ENCODE assay signal across 18 cellular contexts in the genomic region with DNA sequence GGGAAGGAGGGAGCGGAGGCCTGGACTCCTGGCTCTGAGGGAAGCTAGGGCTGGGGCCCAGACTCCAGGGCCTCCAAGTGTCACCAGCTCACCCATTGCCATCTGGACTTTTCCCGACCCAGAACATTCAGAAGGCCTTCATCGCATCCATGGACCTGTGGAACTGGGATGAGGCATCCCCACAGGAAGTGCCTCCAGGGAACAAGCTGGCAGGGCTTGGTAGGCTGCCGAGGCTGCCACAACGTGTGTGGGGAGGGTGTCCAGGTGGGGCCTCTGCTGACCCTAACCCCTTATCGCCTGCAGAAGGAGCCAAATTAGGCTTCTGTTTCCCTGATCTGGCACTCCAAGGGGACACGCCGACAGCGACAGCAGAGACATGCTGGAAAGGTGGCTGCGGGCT. TPM values are rescaled to one million over a fixed set of nuclear protein-coding genes. Genes with fewer than 3 reads are reported as not detected.
DNase-seq lines count a peak whose midpoint lies in the region; ATAC-seq, FAIRE-seq and TF ChIP-seq lines count a peak whose summit lies in the region.
"Had no signal": no experiment of that assay in that cellular context is flagged by ENCODE, and none has a peak within 500 bp of the region (broad histone marks: within the 10 kb centered on the region; RNA-seq: fewer than 3 reads in every experiment).

No MANE protein-coding gene starts in this region.

- no peak overlapping the region for H3K18ac ChIP-seq in IMR-90 (ENCODE audit: low read depth, low read length)

- TF ChIP-seq CTCF in IMR-90 (conservative IDR thresholded peaks at IDR 0.05; ENCODE audit: low read depth, low read length) (no peak), neural crest cell (conservative IDR thresholded peaks at IDR 0.05) (no peak), kidney (IDR thresholded peaks at IDR 0.05; ENCODE audit: borderline replicate concordance, extremely low read depth, insufficient read depth) (no peak)

- H3K36me3 ChIP-seq in IMR-90 (ENCODE audit: control insufficient read depth, insufficient read depth, low read length): peaks cover 8% of the 10 kb centered on the region
- H3K36me3 ChIP-seq in kidney (ENCODE audit: control insufficient read depth in 1 of 2, insufficient read depth in 2 of 2, low read length in 2 of 2): peaks cover 2 to 3% of the 10 kb centered on the region in 2 donors

- H3K4me3 Mint-ChIP-seq in T-helper 1 cell treated with Interleukin-12 subunit alpha and Interleukin-12 subunit beta and Interleukin-4 antibody, amounts not matched to agents 30 μg/mL and 1 μg/mL, for 36 hours: peak overlapping the region; percentile 94
- peak overlapping the region; percentile 77 for H3K4me3 Mint-ChIP-seq in activated naive CD8-positive, alpha-beta T cell treated with anti-CD3 and anti-CD28 coated beads for 36 hours
- peak overlapping the region; percentile 68 for H3K4me3 Mint-ChIP-seq in neural crest cell

- dilution Hi-C loops in IMR-90 (cut with HindIII; ENCODE audit: low sequenced_read_pairs, unreplicated experiment): no loop called here

- peak overlapping the region; percentile 23 to 47; a peak in 2 of 4 replicates for H4K8ac ChIP-seq in IMR-90 (ENCODE audit: low read depth in 2 of 2, low read length in 2 of 2)

- in situ Hi-C loops in IMR-90 (cut with MboI; ENCODE audit: low sequenced_read_pairs): no loop called here

- H2BK120ac ChIP-seq in IMR-90 (ENCODE audit: low read depth, low read length): no peak overlapping the region; the same call in 1 of the 2 replicates

- no peaks in the 10 kb centered on the region for H3K9me3 Mint-ChIP-seq in T-helper 1 cell treated with Interleukin-12 subunit alpha and Interleukin-12 subunit beta and Interleukin-4 antibody, amounts not matched to agents 30 μg/mL and 1 μg/mL, for 36 hours
- H3K9me3 Mint-ChIP-seq in activated naive CD8-positive, alpha-beta T cell treated with anti-CD3 and anti-CD28 coated beads for 36 hours: no peaks in the 10 kb centered on the region
- no peaks in the 10 kb centered on the region for H3K9me3 Mint-ChIP-seq in neural crest cell

- peaks cover 4% of the 10 kb centered on the region for H3K36me3 Mint-ChIP-seq in T-helper 1 cell treated with Interleukin-12 subunit alpha and Interleukin-12 subunit beta and Interleukin-4 antibody, amounts not matched to agents 30 μg/mL and 1 μg/mL, for 36 hours (ENCODE audit: low read depth)
- H3K36me3 Mint-ChIP-seq in activated naive CD8-positive, alpha-beta T cell treated with anti-CD3 and anti-CD28 coated beads for 36 hours: peaks cover 6% of the 10 kb centered on the region
- peaks cover under 1% of the 10 kb centered on the region for H3K36me3 Mint-ChIP-seq in neural crest cell (ENCODE audit: low read depth)

- ATAC-seq in IMR-90 (ENCODE audit: low read depth) (no peak), GM18498 (IDR thresholded peaks at IDR 0.05; ENCODE audit: unreplicated experiment) (no peak)

- peaks cover 21% of the 10 kb centered on the region for H3K4me1 Mint-ChIP-seq in T-helper 1 cell treated with Interleukin-12 subunit alpha and Interleukin-12 subunit beta and Interleukin-4 antibody, amounts not matched to agents 30 μg/mL and 1 μg/mL, for 36 hours (ENCODE audit: low read depth)
- peaks cover 31% of the 10 kb centered on the region for H3K4me1 Mint-ChIP-seq in activated naive CD8-positive, alpha-beta T cell treated with anti-CD3 and anti-CD28 coated beads for 36 hours
- peaks cover 30% of the 10 kb centered on the region for H3K4me1 Mint-ChIP-seq in neural crest cell

- no peaks in the 10 kb centered on the region for H3K27me3 ChIP-seq in IMR-90 (ENCODE audit: control insufficient read depth, insufficient read depth, low read length)
- H3K27me3 ChIP-seq: right atrium auricular region, vagina had no signal

- peak overlapping the region; percentile 16; the same call in 1 of the 2 replicates for H3K4ac ChIP-seq in IMR-90 (ENCODE audit: low read depth, low read length)

- H3K27me3 Mint-ChIP-seq in T-helper 1 cell treated with Interleukin-12 subunit alpha and Interleukin-12 subunit beta and Interleukin-4 antibody, amounts not matched to agents 30 μg/mL and 1 μg/mL, for 36 hours (ENCODE audit: low read depth): no peaks in the 10 kb centered on the region
- no peaks in the 10 kb centered on the region for H3K27me3 Mint-ChIP-seq in activated naive CD8-positive, alpha-beta T cell treated with anti-CD3 and anti-CD28 coated beads for 36 hours
- H3K27me3 Mint-ChIP-seq in neural crest cell (ENCODE audit: low read depth): peaks cover 2% of the 10 kb centered on the region

- peak overlapping the region; percentile 90 for H2AK9ac ChIP-seq in IMR-90 (replicated peaks; ENCODE audit: low read depth, low read length, poor library complexity)

- H3K27ac ChIP-seq in IMR-90 (ENCODE audit: insufficient read depth, low read length) (no peak overlapping the region), caudate nucleus (ENCODE audit: low read depth, low read length) (no peak overlapping the region), kidney (ENCODE audit: low read depth in 2 of 2, low read length in 2 of 2) (no peak overlapping the region)

- intact Hi-C loops in IMR-90 (cut with micrococcal nuclease) (no loop called here), kidney (cut with DNase I) (no loop called here)

- H3K9me3 ChIP-seq in IMR-90 (ENCODE audit: control insufficient read depth, insufficient read depth, low read length) (no peaks in the 10 kb centered on the region), kidney (ENCODE audit: control insufficient read depth in 1 of 2, low read length in 2 of 2) (no peaks in the 10 kb centered on the region)
- H3K9me3 ChIP-seq: HAP-1, right atrium auricular region, vagina had no signal

- H4K5ac ChIP-seq in IMR-90 (ENCODE audit: low read depth, low read length): peak overlapping the region; percentile 1; the same call in 1 of the 2 replicates

- H3K4me1 ChIP-seq in IMR-90 (ENCODE audit: control insufficient read depth, insufficient read depth, low read length): peaks cover 9% of the 10 kb centered on the region
- peaks cover 0 to 8% of the 10 kb centered on the region in 2 donors for H3K4me1 ChIP-seq in kidney (ENCODE audit: control insufficient read depth in 1 of 2, insufficient read depth in 1 of 2, low read depth in 1 of 2, low read length in 2 of 2)

- DNase-seq in T-helper 1 cell (no peak), IMR-90 (no peak), neural crest cell (ENCODE audit: low read depth, low spot score) (no peak), caudate nucleus (lab: John Stamatoyannopoulos, UW) (no peak), kidney (no peak)
- DNase-seq in activated naive CD8-positive, alpha-beta T cell treated with anti-CD3 and anti-CD28 coated beads for 36 hours: no peak
- DNase-seq: ACHN; activated effector memory CD4-positive, alpha-beta T cell treated with Interleukin-2 at 50 U/mL for 16 hours; dorsolateral prefrontal cortex; head of caudate nucleus; NCI-H1048 had no signal

- CTCF ChIA-PET in IMR-90 (lab: Yijun Ruan, JAX): no interaction called here

- H3K9me1 ChIP-seq in IMR-90 (ENCODE audit: insufficient read depth, low read length): peaks cover 23% of the 10 kb centered on the region

- FAIRE-seq in kidney (lab: Jason Lieb, UNC): no peak

- H2BK5ac ChIP-seq in IMR-90 (ENCODE audit: low read depth, low read length, poor library complexity, severe bottlenecking): no peak overlapping the region

- H3K9ac ChIP-seq in IMR-90 (ENCODE audit: low read depth, low read length) (no peak overlapping the region), kidney (ENCODE audit: low read length in 2 of 2) (no peak overlapping the region)

- peaks cover 0 to 5% of the 10 kb centered on the region in 2 experiments; a peak in 1 of 4 replicates for H3K79me1 ChIP-seq in IMR-90 (ENCODE audit: low read depth in 1 of 2, low read length in 2 of 2)

- BruUV-seq in IMR-90 (replicated peaks; lab: Mats Ljungman, UMichigan): no TSS peak

- H3K4me2 ChIP-seq in IMR-90 (ENCODE audit: low read depth, low read length): no peak overlapping the region

- 100% methylated on average over 4 of the region's 10 CpGs; no CpG with 5 or more reads in 1 of the 2 experiments for WGBS in IMR-90 (ENCODE audit: extremely low coverage in 2 of 2, insufficient read length in 1 of 2), 2 experiments

- H4K91ac ChIP-seq in IMR-90 (ENCODE audit: insufficient read depth, low read depth, low read length): no peak overlapping the region

- H3K4me3 ChIP-seq in IMR-90 (ENCODE audit: insufficient read depth, low read depth, low read length): no peak overlapping the region
- no peak overlapping the region for H3K4me3 ChIP-seq in kidney (ENCODE audit: low read length in 2 of 2)

- no peak overlapping the region for H2BK15ac ChIP-seq in IMR-90 (ENCODE audit: low read depth, low read length)

- no peak overlapping the region for H3K56ac ChIP-seq in IMR-90 (ENCODE audit: extremely low read depth, insufficient read depth, low read length)

- no peak for TF ChIP-seq POLR2A in IMR-90 (IDR thresholded peaks at IDR 0.05; ENCODE audit: low read depth, low read length)

- peak overlapping the region; percentile 25; the same call in 1 of the 2 replicates for H2BK20ac ChIP-seq in IMR-90 (ENCODE audit: low read depth, low read length)

- H3K23ac ChIP-seq in IMR-90 (ENCODE audit: low read depth, low read length): no peak overlapping the region

- H3K27ac Mint-ChIP-seq in T-helper 1 cell treated with Interleukin-12 subunit alpha and Interleukin-12 subunit beta and Interleukin-4 antibody, amounts not matched to agents 30 μg/mL and 1 μg/mL, for 36 hours: peak overlapping the region; percentile 20
- H3K27ac Mint-ChIP-seq in activated naive CD8-positive, alpha-beta T cell treated with anti-CD3 and anti-CD28 coated beads for 36 hours: peak overlapping the region; percentile 56
- no peak overlapping the region for H3K27ac Mint-ChIP-seq in neural crest cell (ENCODE audit: unreplicated experiment)

- peaks cover 5% of the 10 kb centered on the region for H4K20me1 ChIP-seq in IMR-90 (ENCODE audit: insufficient read depth, low read length)

- peak overlapping the region; percentile 16 for H2AFZ ChIP-seq in IMR-90 (replicated peaks; ENCODE audit: low read length, poor library complexity)

- H3K14ac ChIP-seq in IMR-90 (replicated peaks; ENCODE audit: low read depth, low read length): no peak overlapping the region

- H2AK5ac ChIP-seq in IMR-90 (ENCODE audit: low read depth, low read length): peak overlapping the region; percentile 69

- no peak for TF ChIP-seq RAD21 in IMR-90 (IDR thresholded peaks at IDR 0.05; ENCODE audit: low read length)

- POLR2A ChIA-PET in IMR-90 (lab: Charles Lee; ENCODE audit: unreplicated experiment): no interaction called here

RNA-seq across cellular contexts. Expression of a gene that starts 0.8 kb away (rescaled TPM):
- total RNA-seq in IMR-90 (2012; rRNA removed) (0.28 TPM in 1 of 2 replicates, not detected in the other), neural crest cell (1.7 and 1.8 TPM in 2 replicates), kidney (0.38 TPM)
- polyA plus RNA-seq in IMR-90 (2012; rRNA removed) (1.2 and 1.4 TPM in 2 replicates), kidney (ENCODE audit: insufficient read depth, low read depth, low replicate concordance) (3.3 TPM)
- polyA plus RNA-seq in IMR-90 (2012; cell fraction: cytosol; rRNA removed): 1.2 and 1.8 TPM in 2 replicates
- 0.64 and 1.3 TPM in 2 replicates for polyA plus RNA-seq in IMR-90 (2012; cell fraction: nucleus; rRNA removed; ENCODE audit: low replicate concordance)
- 1 to 10 TPM; 1.5 to 2.3 TPM for total RNA-seq in activated naive CD8-positive, alpha-beta T cell treated with anti-CD3 and anti-CD28 coated beads for 36 hours
- total RNA-seq: T-helper 1 cell treated with Interleukin-12 subunit alpha and Interleukin-12 subunit beta and Interleukin-4 antibody, amounts not matched to agents 30 ng/mL and 1 ng/mL, for 36 hours; vagina had no signal

RNA-seq across cellular contexts. Expression of a gene that starts 5.8 kb away (rescaled TPM):
- total RNA-seq in IMR-90 (2012; rRNA removed) (913 and 983 TPM in 2 replicates), neural crest cell (329 and 339 TPM in 2 replicates), kidney (323 TPM)
- polyA plus RNA-seq in IMR-90 (2012; rRNA removed) (824 and 914 TPM in 2 replicates), kidney (ENCODE audit: insufficient read depth, low read depth, low replicate concordance) (1,951 TPM)
- 756 and 891 TPM in 2 replicates for polyA plus RNA-seq in IMR-90 (2012; cell fraction: cytosol; rRNA removed)
- 189 and 249 TPM in 2 replicates for polyA plus RNA-seq in IMR-90 (2012; cell fraction: nucleus; rRNA removed; ENCODE audit: low replicate concordance)
- total RNA-seq in activated naive CD8-positive, alpha-beta T cell treated with anti-CD3 and anti-CD28 coated beads for 36 hours: 100 to 1,000 TPM; 414 to 433 TPM

RNA-seq across cellular contexts. Expression of a gene that starts 13.5 kb away (rescaled TPM):
- 19.0 and 20.6 TPM in 2 replicates for total RNA-seq in IMR-90 (2012; rRNA removed)
- polyA plus RNA-seq in IMR-90 (2012; rRNA removed): 41.5 and 53.9 TPM in 2 replicates
- 95.1 and 95.9 TPM in 2 replicates for polyA plus RNA-seq in IMR-90 (2012; cell fraction: cytosol; rRNA removed)
- 33.8 and 61.0 TPM in 2 replicates for polyA plus RNA-seq in IMR-90 (2012; cell fraction: nucleus; rRNA removed; ENCODE audit: low replicate concordance)
- 10 to 100 TPM; 91.7 to 99.1 TPM for total RNA-seq in activated naive CD8-positive, alpha-beta T cell treated with anti-CD3 and anti-CD28 coated beads for 36 hours
- 88.1 and 96.8 TPM in 2 replicates for total RNA-seq in neural crest cell
- total RNA-seq in kidney: 77.6 TPM
- polyA plus RNA-seq in kidney (ENCODE audit: insufficient read depth, low read depth, low replicate concordance): 78.1 TPM

RNA-seq across cellular contexts. Expression of a gene that starts 24.0 kb away (rescaled TPM):
- not detected in 2 replicates for total RNA-seq in IMR-90 (2012; rRNA removed)
- 0.20 and 0.21 TPM in 2 replicates for polyA plus RNA-seq in IMR-90 (2012; rRNA removed)
- 0.14 TPM in 1 of 2 replicates, not detected in the other for polyA plus RNA-seq in IMR-90 (2012; cell fraction: cytosol; rRNA removed)
- polyA plus RNA-seq in IMR-90 (2012; cell fraction: nucleus; rRNA removed; ENCODE audit: low replicate concordance): 0.14 and 0.18 TPM in 2 replicates
- 1 to 10 TPM; 1.6 to 1.8 TPM for total RNA-seq in activated naive CD8-positive, alpha-beta T cell treated with anti-CD3 and anti-CD28 coated beads for 36 hours
- total RNA-seq in neural crest cell: not detected in 2 replicates
- not detected for total RNA-seq in kidney
- polyA plus RNA-seq in kidney (ENCODE audit: insufficient read depth, low read depth, low replicate concordance): 0.32 TPM
- total RNA-seq: lung microvascular endothelial cell, right atrium auricular region had no signal

RNA-seq across cellular contexts. Expression of a gene that starts 29.8 kb away (rescaled TPM):
- total RNA-seq in IMR-90 (2012; rRNA removed): 3.1 and 3.4 TPM in 2 replicates
- 6.2 and 6.4 TPM in 2 replicates for polyA plus RNA-seq in IMR-90 (2012; rRNA removed)
- 3.7 and 4.9 TPM in 2 replicates for polyA plus RNA-seq in IMR-90 (2012; cell fraction: cytosol; rRNA removed)
- polyA plus RNA-seq in IMR-90 (2012; cell fraction: nucleus; rRNA removed; ENCODE audit: low replicate concordance): 29.0 and 61.8 TPM in 2 replicates
- 10 to 100 TPM; 37.9 to 44.6 TPM for total RNA-seq in activated naive CD8-positive, alpha-beta T cell treated with anti-CD3 and anti-CD28 coated beads for 36 hours
- total RNA-seq in neural crest cell: 52.8 and 55.9 TPM in 2 replicates
- total RNA-seq in kidney: 15.9 TPM
- 6.8 TPM for polyA plus RNA-seq in kidney (ENCODE audit: insufficient read depth, low read depth, low replicate concordance)
